In genomic region chr11:65502852-65503603, GRCh38 we compare ENCODE assay signal across 1 cellular context.
TF ChIP-seq lines count a peak whose summit lies in the region.

No MANE protein-coding gene starts in this region.

TF ChIP-seq in K562, 482 proteins besides CTCF, POLR2A, EP300 and RAD21 (continued from another document and continues in another):
- TF ChIP-seq ZNF354B (CRISPR knock-in tag; IDR thresholded peaks at IDR 0.05) (peak; percentile 48; the same call in 1 of the 2 replicates), ZNF133 (CRISPR knock-in tag; IDR thresholded peaks at IDR 0.05) (no peak), ARID3B (CRISPR knock-in tag; IDR thresholded peaks at IDR 0.05; ENCODE audit: borderline replicate concordance) (no peak), ZFP1 (CRISPR knock-in tag; IDR thresholded peaks at IDR 0.05) (0 out of 2 replicates have a peak, but pooled peaks have one; percentile 25), USF2 (CRISPR knock-in tag; IDR thresholded peaks at IDR 0.05) (no peak), PML (IDR thresholded peaks at IDR 0.05; ENCODE audit: low read length) (peak; percentile 90), CREB3L1 (IDR thresholded peaks at IDR 0.05; ENCODE audit: borderline replicate concordance, low read depth) (no peak), ZBTB33 (CRISPR knock-in tag; IDR thresholded peaks at IDR 0.05) (peak; percentile 15; the same call in 1 of the 2 replicates), TFE3 (CRISPR knock-in tag; IDR thresholded peaks at IDR 0.05) (peak; percentile 31), EGR1 (conservative IDR thresholded peaks at IDR 0.05) (no peak), CBX2 (IDR thresholded peaks at IDR 0.05; ENCODE audit: insufficient read depth, low read length, poor library complexity, severe bottlenecking) (no peak), YY1 (IDR thresholded peaks at IDR 0.05; ENCODE audit: borderline replicate concordance in 1 of 3, control insufficient read depth in 1 of 3, extremely low read depth in 1 of 3, insufficient read depth in 3 of 3, insufficient read length in 1 of 3, insufficient replicate concordance in 2 of 3, low read depth in 1 of 3, low read length in 2 of 3) (no peak), ZNF165 (CRISPR knock-in tag; IDR thresholded peaks at IDR 0.05; ENCODE audit: borderline replicate concordance) (no peak), GATAD2B (IDR thresholded peaks at IDR 0.05; ENCODE audit: borderline replicate concordance) (no peak), ZC3H4 (CRISPR knock-in tag; IDR thresholded peaks at IDR 0.05; ENCODE audit: borderline replicate concordance) (peak; percentile 100), EWSR1 (IDR thresholded peaks at IDR 0.05; ENCODE audit: borderline replicate concordance, low read depth, partially characterized antibody) (peak; percentile 95), ZNF134 (CRISPR knock-in tag; conservative IDR thresholded peaks at IDR 0.05) (no peak), HMBOX1 (IDR thresholded peaks at IDR 0.05) (no peak), ZNF232 (CRISPR knock-in tag; IDR thresholded peaks at IDR 0.05) (0 out of 2 replicates have a peak, but pooled peaks have one; percentile 67), CREB3 (tag; conservative IDR thresholded peaks at IDR 0.05; ENCODE audit: low read depth) (no peak), ZNF699 (CRISPR knock-in tag; IDR thresholded peaks at IDR 0.05; ENCODE audit: insufficient replicate concordance) (no peak), ELF1 (tag; IDR thresholded peaks at IDR 0.05) (0 out of 2 replicates have a peak, but pooled peaks have one; percentile 9), SMAD3 (CRISPR knock-in tag; conservative IDR thresholded peaks at IDR 0.05) (peak; percentile 76), PRPF4 (IDR thresholded peaks at IDR 0.05; ENCODE audit: insufficient read depth, low read depth, low read length, poor library complexity, severe bottlenecking) (peak; percentile 74), ZNF511 (CRISPR knock-in tag; IDR thresholded peaks at IDR 0.05) (no peak), ZSCAN32 (CRISPR knock-in tag; IDR thresholded peaks at IDR 0.05) (peak; percentile 84), ZNF76 (CRISPR knock-in tag; IDR thresholded peaks at IDR 0.05; ENCODE audit: borderline replicate concordance) (no peak), U2AF2 (optimal IDR thresholded peaks at IDR 0.05; ENCODE audit: low read depth, low read length) (no peak), ZSCAN29 (IDR thresholded peaks at IDR 0.05) (0 out of 2 replicates have a peak, but pooled peaks have one; percentile 20), ZNF398 (CRISPR knock-in tag; IDR thresholded peaks at IDR 0.05) (0 out of 2 replicates have a peak, but pooled peaks have one; percentile 21), JUN (IDR thresholded peaks at IDR 0.05; ENCODE audit: borderline replicate concordance, low read depth, low read length) (no peak), JUN (CRISPR knock-in tag; IDR thresholded peaks at IDR 0.05; ENCODE audit: borderline replicate concordance) (0 out of 2 replicates have a peak, but pooled peaks have one; percentile 63), HNRNPUL1 (IDR thresholded peaks at IDR 0.05; ENCODE audit: low read length) (peak; percentile 93), HDAC2 (IDR thresholded peaks at IDR 0.05) (no peak), ZNF431 (CRISPR knock-in tag; IDR thresholded peaks at IDR 0.05) (no peak; the same call in 1 of the 2 replicates), SNAPC5 (CRISPR knock-in tag; IDR thresholded peaks at IDR 0.05) (no peak), KLF13 (tag; IDR thresholded peaks at IDR 0.05; ENCODE audit: borderline replicate concordance, low read depth) (no peak), ILK (tag; IDR thresholded peaks at IDR 0.05; ENCODE audit: borderline replicate concordance, low read depth) (no peak; the same call in 1 of the 2 replicates), BCOR (IDR thresholded peaks at IDR 0.05) (no peak), MTF1 (CRISPR knock-in tag; IDR thresholded peaks at IDR 0.05; ENCODE audit: borderline replicate concordance) (no peak; the same call in 1 of the 2 replicates), ZNF184 (CRISPR knock-in tag; IDR thresholded peaks at IDR 0.05) (no peak), PPARD (CRISPR knock-in tag; IDR thresholded peaks at IDR 0.05) (no peak), KLF16 (IDR thresholded peaks at IDR 0.05) (no peak), KAT8 (IDR thresholded peaks at IDR 0.05; ENCODE audit: low read depth) (no peak), RUNX1 (IDR thresholded peaks at IDR 0.05; ENCODE audit: low read depth) (no peak), ETV1 (tag; conservative IDR thresholded peaks at IDR 0.05; ENCODE audit: low read depth) (no peak), ERF (CRISPR knock-in tag; IDR thresholded peaks at IDR 0.05) (peak; percentile 96), ZNF12 (CRISPR knock-in tag; IDR thresholded peaks at IDR 0.05) (no peak), ZNF263 (CRISPR knock-in tag; IDR thresholded peaks at IDR 0.05; ENCODE audit: borderline replicate concordance) (no peak), XRCC5 (IDR thresholded peaks at IDR 0.05; ENCODE audit: low read depth, low read length) (0 out of 2 replicates have a peak, but pooled peaks have one; percentile 56), RNF219 (CRISPR knock-in tag; IDR thresholded peaks at IDR 0.05) (no peak), SRSF1 (IDR thresholded peaks at IDR 0.05; ENCODE audit: low read depth, low read length) (no peak), PURB (CRISPR knock-in tag; IDR thresholded peaks at IDR 0.05; ENCODE audit: low read depth) (no peak)
